In genomic region chr6:36797653-36798052, GRCh38 we compare ENCODE assay signal across 28 cellular contexts.
"Had no signal": no experiment of that assay in that cellular context is flagged by ENCODE, and none has a peak within 500 bp of the region (broad histone marks: within the 10 kb centered on the region; RNA-seq: fewer than 3 reads in every experiment).

No MANE protein-coding gene starts in this region.

- H3K27ac ChIP-seq: stomach, suprapubic skin, testis, thoracic aorta, thyroid gland, tibial artery, tibial nerve, transverse colon, upper lobe of left lung, upper lobe of right lung, uterus, vagina had no signal

- H3K4me3 ChIP-seq: stomach, suprapubic skin, testis, thoracic aorta, thyroid gland, tibial artery, tibial nerve, transverse colon, upper lobe of left lung, upper lobe of right lung, uterus, vagina had no signal

- H3K27me3 ChIP-seq: suprapubic skin, testis, thyroid gland, tibial nerve, transverse colon, upper lobe of left lung, uterus, vagina had no signal

- H3K9me3 Mint-ChIP-seq: stimulated activated effector memory CD8-positive, alpha-beta T cell treated with anti-CD3 and anti-CD28 coated beads, Interleukin-12 subunit alpha, Interleukin-12 subunit beta, amount 100 ng/mL, for 72 hours; stimulated activated memory B cell treated with anti-CD40 and anti-IgM and Interleukin-4, amounts not matched to agents 10 μg/mL and 1 μg/mL and 100 μg/mL, for 72 hours; stimulated activated naive B cell treated with anti-CD40 and anti-IgM and Interleukin-4, amounts not matched to agents 10 μg/mL and 1 μg/mL and 100 μg/mL, for 72 hours; stimulated activated naive CD8-positive, alpha-beta T cell treated with anti-CD3 and anti-CD28 coated beads, Interleukin-15, amount 100 ng/mL, for 72 hours; stimulated activated naive CD8-positive, alpha-beta T cell treated with anti-CD3 and anti-CD28 coated beads, Interleukin-15, Interleukin-2, amounts not matched to agents 100 ng/mL and 50 ng/mL, for 24 hours; type B pancreatic cell had no signal

- H3K36me3 ChIP-seq: stomach, suprapubic skin, thoracic aorta, thyroid gland, tibial artery, tibial nerve, transverse colon, upper lobe of left lung, upper lobe of right lung, uterus, vagina had no signal

- H3K36me3 Mint-ChIP-seq: stimulated activated effector memory CD8-positive, alpha-beta T cell treated with anti-CD3 and anti-CD28 coated beads, Interleukin-12 subunit alpha, Interleukin-12 subunit beta, amount 100 ng/mL, for 72 hours; stimulated activated memory B cell treated with anti-CD40 and anti-IgM and Interleukin-4, amounts not matched to agents 10 μg/mL and 1 μg/mL and 100 μg/mL, for 72 hours; stimulated activated naive B cell treated with anti-CD40 and anti-IgM and Interleukin-4, amounts not matched to agents 10 μg/mL and 1 μg/mL and 100 μg/mL, for 72 hours; type B pancreatic cell had no signal

- FAIRE-seq: urothelium cell line had no signal

- H3K4me3 Mint-ChIP-seq: stimulated activated effector memory CD8-positive, alpha-beta T cell treated with anti-CD3 and anti-CD28 coated beads, Interleukin-12 subunit alpha, Interleukin-12 subunit beta, amount 100 ng/mL, for 72 hours; stimulated activated memory B cell treated with anti-CD40 and anti-IgM and Interleukin-4, amounts not matched to agents 10 μg/mL and 1 μg/mL and 100 μg/mL, for 72 hours; stimulated activated naive B cell treated with anti-CD40 and anti-IgM and Interleukin-4, amounts not matched to agents 10 μg/mL and 1 μg/mL and 100 μg/mL, for 72 hours; stimulated activated naive CD8-positive, alpha-beta T cell treated with anti-CD3 and anti-CD28 coated beads, Interleukin-15, amount 100 ng/mL, for 72 hours; stimulated activated naive CD8-positive, alpha-beta T cell treated with anti-CD3 and anti-CD28 coated beads, Interleukin-15, Interleukin-2, amounts not matched to agents 100 ng/mL and 50 ng/mL, for 24 hours; type B pancreatic cell had no signal

- H3K27ac Mint-ChIP-seq: stimulated activated effector memory CD8-positive, alpha-beta T cell treated with anti-CD3 and anti-CD28 coated beads, Interleukin-12 subunit alpha, Interleukin-12 subunit beta, amount 100 ng/mL, for 72 hours; stimulated activated memory B cell treated with anti-CD40 and anti-IgM and Interleukin-4, amounts not matched to agents 10 μg/mL and 1 μg/mL and 100 μg/mL, for 72 hours; stimulated activated naive B cell treated with anti-CD40 and anti-IgM and Interleukin-4, amounts not matched to agents 10 μg/mL and 1 μg/mL and 100 μg/mL, for 72 hours; stimulated activated naive CD8-positive, alpha-beta T cell treated with anti-CD3 and anti-CD28 coated beads, Interleukin-15, amount 100 ng/mL, for 72 hours; stimulated activated naive CD8-positive, alpha-beta T cell treated with anti-CD3 and anti-CD28 coated beads, Interleukin-15, Interleukin-2, amounts not matched to agents 100 ng/mL and 50 ng/mL, for 24 hours; type B pancreatic cell had no signal

- H3K9me3 ChIP-seq: stomach, suprapubic skin, testis, thoracic aorta, thyroid gland, tibial artery, tibial nerve, transverse colon, upper lobe of left lung, upper lobe of right lung, uterus, vagina had no signal

- H3K4me1 ChIP-seq: stomach, thyroid gland, tibial artery, upper lobe of left lung, upper lobe of right lung, uterus had no signal

- H3K4me1 Mint-ChIP-seq: stimulated activated effector memory CD8-positive, alpha-beta T cell treated with anti-CD3 and anti-CD28 coated beads, Interleukin-12 subunit alpha, Interleukin-12 subunit beta, amount 100 ng/mL, for 72 hours had no signal

- ATAC-seq: stimulated activated effector memory CD8-positive, alpha-beta T cell treated with anti-CD3 and anti-CD28 coated beads, Interleukin-12 subunit alpha, Interleukin-12 subunit beta, amount 100 ng/mL, for 72 hours; stimulated activated memory B cell treated with anti-CD40 and anti-IgM and Interleukin-4, amounts not matched to agents 10 μg/mL and 1 μg/mL and 100 μg/mL, for 72 hours; stimulated activated naive B cell treated with anti-CD40 and anti-IgM and Interleukin-4, amounts not matched to agents 10 μg/mL and 1 μg/mL and 100 μg/mL, for 72 hours; stimulated activated naive CD8-positive, alpha-beta T cell treated with anti-CD3 and anti-CD28 coated beads, Interleukin-15, amount 100 ng/mL, for 72 hours; stimulated activated naive CD8-positive, alpha-beta T cell treated with anti-CD3 and anti-CD28 coated beads, Interleukin-15, Interleukin-2, amounts not matched to agents 100 U/mL and 50 U/mL, for 24 hours; upper lobe of right lung had no signal

- DNase-seq: stimulated activated CD4-positive, alpha-beta T cell treated with anti-CD3 and anti-CD28 coated beads, Interleukin-2, amount 100 ng/mL, for 48 hours; stimulated activated CD4-positive, alpha-beta T cell treated with anti-CD3 and anti-CD28 coated beads, Interleukin-4, amount 100 ng/mL, for 1 hour; stimulated activated CD4-positive, alpha-beta T cell treated with anti-CD3 and anti-CD28 coated beads, Interleukin-4, amount 100 ng/mL, for 24 hours; stimulated activated CD4-positive, alpha-beta T cell treated with anti-CD3 and anti-CD28 coated beads, Interleukin-4, amount 100 ng/mL, for 4 hours; stimulated activated CD8-positive, alpha-beta memory T cell treated with anti-CD3 and anti-CD28 coated beads, Interleukin-4, amount 100 ng/mL, for 48 hours; stimulated activated naive B cell treated with anti-CD40 and anti-IgM and Interleukin-4, amounts not matched to agents 10 μg/mL and 1 μg/mL and 100 μg/mL, for 72 hours; stimulated activated naive CD4-positive, alpha-beta T cell; stimulated activated naive CD4-positive, alpha-beta T cell treated with Interleukin-2 at 50 U/mL for 16 hours; stimulated activated naive CD8-positive, alpha-beta T cell treated with anti-CD3 and anti-CD28 coated beads, Interleukin-15, amount 100 ng/mL, for 72 hours; stimulated activated naive CD8-positive, alpha-beta T cell treated with anti-CD3 and anti-CD28 coated beads, Interleukin-15, Interleukin-2, amounts not matched to agents 100 U/mL and 50 U/mL, for 24 hours; stomach; substantia nigra; testis; thyroid gland; tibial artery; transverse colon; upper lobe of left lung; upper lobe of right lung; uterus had no signal
